ENCODE assay signal across 17 cellular contexts in the genomic region with DNA sequence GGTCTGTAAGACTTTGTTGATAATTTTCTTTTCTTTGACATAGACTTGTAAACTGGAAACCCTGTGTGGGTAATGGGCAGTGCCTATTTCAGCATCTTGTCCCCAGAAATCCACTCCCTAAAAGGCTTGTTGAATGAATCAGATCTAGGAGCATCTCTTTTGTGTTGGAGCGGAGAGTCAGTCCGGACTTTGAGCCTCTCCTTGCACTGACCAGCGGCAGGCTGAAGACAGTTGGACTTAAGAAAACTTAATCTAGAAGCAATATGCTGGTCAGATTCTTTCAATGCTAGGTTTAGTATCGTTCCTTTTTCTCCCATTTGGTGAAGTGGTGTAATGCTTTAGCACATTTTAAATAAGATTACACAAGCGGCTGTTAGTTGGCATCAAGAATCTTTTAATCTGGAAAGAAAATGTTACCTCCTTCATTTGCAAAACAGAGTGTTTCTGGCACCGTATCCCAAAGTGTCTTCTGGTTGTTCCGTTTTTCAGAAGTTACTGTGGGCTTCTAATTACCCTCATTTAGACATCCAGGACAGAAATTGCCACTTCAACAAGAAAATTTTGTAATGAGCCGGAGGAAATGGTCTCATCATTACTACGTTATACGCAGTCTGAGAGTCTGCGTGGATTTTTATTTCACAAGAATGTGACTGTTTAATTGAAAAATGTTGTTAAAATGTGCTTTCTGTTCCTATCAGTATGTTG.
A peak's percentile ranks its signal among the peaks of the same experiment; 100 is the strongest.
DNase-seq lines count a peak whose midpoint lies in the region; ATAC-seq and TF ChIP-seq lines count a peak whose summit lies in the region.
"Had no signal": no experiment of that assay in that cellular context is flagged by ENCODE, and none has a peak within 500 bp of the region (broad histone marks: within the 10 kb centered on the region; RNA-seq: fewer than 3 reads in every experiment).

No MANE protein-coding gene starts in this region.

- H3K27ac ChIP-seq in BLaER1: 0 out of 2 replicates have a peak overlapping the region, but pooled peaks have one; percentile 1
- H3K27ac ChIP-seq in HL-60 (replicated peaks): peak overlapping the region; percentile 59

- no peaks in the 10 kb centered on the region for H3K9me3 ChIP-seq in BLaER1
- no peaks in the 10 kb centered on the region for H3K9me3 ChIP-seq in mucosa of descending colon
- H3K9me3 ChIP-seq: SK-N-SH had no signal

- in situ Hi-C loops in GM13976 (cut with MboI; ENCODE audit: low sequenced_read_pairs, unreplicated experiment): no loop called here

- peak; percentile 37 to 70 for DNase-seq in HL-60 (ENCODE audit: low read depth in 1 of 2, low spot score in 1 of 2)
- no peak for DNase-seq in mucosa of descending colon
- DNase-seq in GM13976 (ENCODE audit: low spot score): no peak
- no peak for DNase-seq in activated CD8-positive, alpha-beta memory T cell treated with anti-CD3 and anti-CD28 coated beads, Interleukin-2, amount 50 U/mL, for 48 hours
- DNase-seq in DMS114 treated with DMSO at 0.1 percent for 48 hours (lab: John Stamatoyannopoulos, UW; ENCODE audit: unreplicated experiment): no peak
- DNase-seq in NCI-H748 (lab: John Stamatoyannopoulos, UW; ENCODE audit: unreplicated experiment): no peak
- DNase-seq: activated T-cell treated with anti-CD3 and anti-CD28 coated beads for 4 hours; NCI-H2029 treated with DMSO at 0.1 percent for 48 hours; NCI-H774; SK-N-SH; stimulated activated CD4-positive, alpha-beta T cell treated with anti-CD3 and anti-CD28 coated beads, Interleukin-4, amount 100 ng/mL, for 24 hours; stimulated activated naive CD4-positive, alpha-beta T cell had no signal

- peak overlapping the region in 2 of 5 experiments; percentile 44 to 60 for H3K4me3 Mint-ChIP-seq in brain
- H3K4me3 Mint-ChIP-seq: B cell had no signal

- H3K4me3 ChIP-seq in BLaER1 (no peak overlapping the region), HL-60 (replicated peaks; ENCODE audit: insufficient read depth, low read length) (no peak overlapping the region), mucosa of descending colon (no peak overlapping the region)

- peaks cover 77% of the 10 kb centered on the region for H3K4me1 Mint-ChIP-seq in brain

- H3K9me3 Mint-ChIP-seq in brain: no peaks in the 10 kb centered on the region

- peaks cover 97% of the 10 kb centered on the region for H3K4me1 ChIP-seq in BLaER1
- H3K4me1 ChIP-seq in mucosa of descending colon (ENCODE audit: low read depth): no peaks in the 10 kb centered on the region

- H3K36me3 Mint-ChIP-seq in brain: peaks cover 7% of the 10 kb centered on the region

- peaks cover 100% of the 10 kb centered on the region for H4K20me1 ChIP-seq in BLaER1

- peak overlapping the region in 3 of 5 experiments; percentile 8 to 76 (median 51) for H3K27ac Mint-ChIP-seq in brain
- H3K27ac Mint-ChIP-seq: B cell had no signal

- H3K27me3 ChIP-seq in BLaER1: no peaks in the 10 kb centered on the region
- H3K27me3 ChIP-seq in HL-60 (ENCODE audit: insufficient read depth, poor library complexity, severe bottlenecking): no peaks in the 10 kb centered on the region

- peak overlapping the region; percentile 5; the same call in 1 of the 2 replicates for H3K4me2 ChIP-seq in BLaER1
- H3K4me2 ChIP-seq: SK-N-SH had no signal

- intact Hi-C loops in mucosa of descending colon (cut with DNase I, micrococcal nuclease): no loop called here

- H3K9ac ChIP-seq in BLaER1: no peak overlapping the region; the same call in 1 of the 2 replicates
- H3K9ac ChIP-seq: SK-N-SH had no signal

- peaks cover 20% of the 10 kb centered on the region for H3K36me3 ChIP-seq in BLaER1
- H3K36me3 ChIP-seq in mucosa of descending colon (ENCODE audit: low read depth): no peaks in the 10 kb centered on the region

- H3K27me3 Mint-ChIP-seq in brain: no peaks in the 10 kb centered on the region
- H3K27me3 Mint-ChIP-seq: B cell had no signal

- ATAC-seq in mucosa of descending colon: peak; percentile 36
- ATAC-seq: activated CD4-positive, CD25-positive, alpha-beta regulatory T cell treated with anti-CD3 and anti-CD28 coated beads, Interleukin-2, amount 50 U/mL, for 24 hours; esophagus mucosa had no signal

- no peak for TF ChIP-seq CTCF in HL-60 (IDR thresholded peaks at IDR 0.05; ENCODE audit: insufficient read depth, low read length)
- no peak for TF ChIP-seq CTCF in brain (conservative IDR thresholded peaks at IDR 0.05)
- TF ChIP-seq CTCF in mucosa of descending colon (IDR thresholded peaks at IDR 0.05): no peak
- TF ChIP-seq CTCF in GM13976 (IDR thresholded peaks at IDR 0.05; ENCODE audit: borderline replicate concordance, control extremely low read depth, extremely low read depth, insufficient read depth, missing control alignments): no peak

Comparison
In these comparisons a context has a peak if more than half of its experiments do, and no peak if none do; other contexts are left out.
1. DNase-seq: peak in HL-60 (2 of 2); none in mucosa of descending colon (0 of 3), GM13976 (single experiment), activated CD8-positive, alpha-beta memory T cell treated with anti-CD3 and anti-CD28 coated beads, Interleukin-2, amount 50 U/mL, for 48 hours (single experiment), DMS114 treated with DMSO at 0.1 percent for 48 hours (single experiment) and NCI-H748 (single experiment).